1 cellular context compared by ENCODE assay signal in the genomic region with DNA sequence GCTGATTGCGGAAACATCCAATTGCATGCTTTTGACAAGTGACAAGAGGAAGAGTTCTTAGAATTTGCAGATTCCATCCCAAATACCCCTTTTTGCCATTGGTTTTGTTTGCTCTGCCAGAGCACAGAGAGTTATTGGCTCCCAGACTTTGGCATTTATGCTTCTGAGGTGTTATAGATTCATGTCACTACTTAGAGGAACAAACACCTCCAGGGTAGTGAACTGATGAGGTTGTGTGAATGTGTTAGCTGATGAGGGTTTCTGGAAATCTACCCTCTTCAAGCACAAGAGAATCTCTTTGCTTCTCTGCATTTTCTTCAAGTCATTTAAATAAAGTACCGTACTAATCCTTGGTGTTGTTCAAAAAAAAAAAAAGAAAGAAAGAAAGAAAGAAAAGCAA.
TF ChIP-seq lines count a peak whose summit lies in the region.

No MANE protein-coding gene starts in this region.

TF ChIP-seq in H1, 55 proteins besides CTCF, POLR2A, EP300 and RAD21:
- TF ChIP-seq, protein P1, sequence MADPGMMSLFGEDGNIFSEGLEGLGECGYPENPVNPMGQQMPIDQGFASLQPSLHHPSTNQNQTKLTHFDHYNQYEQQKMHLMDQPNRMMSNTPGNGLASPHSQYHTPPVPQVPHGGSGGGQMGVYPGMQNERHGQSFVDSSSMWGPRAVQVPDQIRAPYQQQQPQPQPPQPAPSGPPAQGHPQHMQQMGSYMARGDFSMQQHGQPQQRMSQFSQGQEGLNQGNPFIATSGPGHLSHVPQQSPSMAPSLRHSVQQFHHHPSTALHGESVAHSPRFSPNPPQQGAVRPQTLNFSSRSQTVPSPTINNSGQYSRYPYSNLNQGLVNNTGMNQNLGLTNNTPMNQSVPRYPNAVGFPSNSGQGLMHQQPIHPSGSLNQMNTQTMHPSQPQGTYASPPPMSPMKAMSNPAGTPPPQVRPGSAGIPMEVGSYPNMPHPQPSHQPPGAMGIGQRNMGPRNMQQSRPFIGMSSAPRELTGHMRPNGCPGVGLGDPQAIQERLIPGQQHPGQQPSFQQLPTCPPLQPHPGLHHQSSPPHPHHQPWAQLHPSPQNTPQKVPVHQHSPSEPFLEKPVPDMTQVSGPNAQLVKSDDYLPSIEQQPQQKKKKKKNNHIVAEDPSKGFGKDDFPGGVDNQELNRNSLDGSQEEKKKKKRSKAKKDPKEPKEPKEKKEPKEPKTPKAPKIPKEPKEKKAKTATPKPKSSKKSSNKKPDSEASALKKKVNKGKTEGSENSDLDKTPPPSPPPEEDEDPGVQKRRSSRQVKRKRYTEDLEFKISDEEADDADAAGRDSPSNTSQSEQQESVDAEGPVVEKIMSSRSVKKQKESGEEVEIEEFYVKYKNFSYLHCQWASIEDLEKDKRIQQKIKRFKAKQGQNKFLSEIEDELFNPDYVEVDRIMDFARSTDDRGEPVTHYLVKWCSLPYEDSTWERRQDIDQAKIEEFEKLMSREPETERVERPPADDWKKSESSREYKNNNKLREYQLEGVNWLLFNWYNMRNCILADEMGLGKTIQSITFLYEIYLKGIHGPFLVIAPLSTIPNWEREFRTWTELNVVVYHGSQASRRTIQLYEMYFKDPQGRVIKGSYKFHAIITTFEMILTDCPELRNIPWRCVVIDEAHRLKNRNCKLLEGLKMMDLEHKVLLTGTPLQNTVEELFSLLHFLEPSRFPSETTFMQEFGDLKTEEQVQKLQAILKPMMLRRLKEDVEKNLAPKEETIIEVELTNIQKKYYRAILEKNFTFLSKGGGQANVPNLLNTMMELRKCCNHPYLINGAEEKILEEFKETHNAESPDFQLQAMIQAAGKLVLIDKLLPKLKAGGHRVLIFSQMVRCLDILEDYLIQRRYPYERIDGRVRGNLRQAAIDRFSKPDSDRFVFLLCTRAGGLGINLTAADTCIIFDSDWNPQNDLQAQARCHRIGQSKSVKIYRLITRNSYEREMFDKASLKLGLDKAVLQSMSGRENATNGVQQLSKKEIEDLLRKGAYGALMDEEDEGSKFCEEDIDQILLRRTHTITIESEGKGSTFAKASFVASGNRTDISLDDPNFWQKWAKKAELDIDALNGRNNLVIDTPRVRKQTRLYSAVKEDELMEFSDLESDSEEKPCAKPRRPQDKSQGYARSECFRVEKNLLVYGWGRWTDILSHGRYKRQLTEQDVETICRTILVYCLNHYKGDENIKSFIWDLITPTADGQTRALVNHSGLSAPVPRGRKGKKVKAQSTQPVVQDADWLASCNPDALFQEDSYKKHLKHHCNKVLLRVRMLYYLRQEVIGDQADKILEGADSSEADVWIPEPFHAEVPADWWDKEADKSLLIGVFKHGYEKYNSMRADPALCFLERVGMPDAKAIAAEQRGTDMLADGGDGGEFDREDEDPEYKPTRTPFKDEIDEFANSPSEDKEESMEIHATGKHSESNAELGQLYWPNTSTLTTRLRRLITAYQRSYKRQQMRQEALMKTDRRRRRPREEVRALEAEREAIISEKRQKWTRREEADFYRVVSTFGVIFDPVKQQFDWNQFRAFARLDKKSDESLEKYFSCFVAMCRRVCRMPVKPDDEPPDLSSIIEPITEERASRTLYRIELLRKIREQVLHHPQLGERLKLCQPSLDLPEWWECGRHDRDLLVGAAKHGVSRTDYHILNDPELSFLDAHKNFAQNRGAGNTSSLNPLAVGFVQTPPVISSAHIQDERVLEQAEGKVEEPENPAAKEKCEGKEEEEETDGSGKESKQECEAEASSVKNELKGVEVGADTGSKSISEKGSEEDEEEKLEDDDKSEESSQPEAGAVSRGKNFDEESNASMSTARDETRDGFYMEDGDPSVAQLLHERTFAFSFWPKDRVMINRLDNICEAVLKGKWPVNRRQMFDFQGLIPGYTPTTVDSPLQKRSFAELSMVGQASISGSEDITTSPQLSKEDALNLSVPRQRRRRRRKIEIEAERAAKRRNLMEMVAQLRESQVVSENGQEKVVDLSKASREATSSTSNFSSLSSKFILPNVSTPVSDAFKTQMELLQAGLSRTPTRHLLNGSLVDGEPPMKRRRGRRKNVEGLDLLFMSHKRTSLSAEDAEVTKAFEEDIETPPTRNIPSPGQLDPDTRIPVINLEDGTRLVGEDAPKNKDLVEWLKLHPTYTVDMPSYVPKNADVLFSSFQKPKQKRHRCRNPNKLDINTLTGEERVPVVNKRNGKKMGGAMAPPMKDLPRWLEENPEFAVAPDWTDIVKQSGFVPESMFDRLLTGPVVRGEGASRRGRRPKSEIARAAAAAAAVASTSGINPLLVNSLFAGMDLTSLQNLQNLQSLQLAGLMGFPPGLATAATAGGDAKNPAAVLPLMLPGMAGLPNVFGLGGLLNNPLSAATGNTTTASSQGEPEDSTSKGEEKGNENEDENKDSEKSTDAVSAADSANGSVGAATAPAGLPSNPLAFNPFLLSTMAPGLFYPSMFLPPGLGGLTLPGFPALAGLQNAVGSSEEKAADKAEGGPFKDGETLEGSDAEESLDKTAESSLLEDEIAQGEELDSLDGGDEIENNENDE (IDR thresholded peaks at IDR 0.05; ENCODE audit: insufficient replicate concordance, low read length) = no peak
- TF ChIP-seq TAF1 (IDR thresholded peaks at IDR 0.05; ENCODE audit: low read depth, low read length) = no peak
- TF ChIP-seq POLR2AphosphoS5 (IDR thresholded peaks at IDR 0.05; ENCODE audit: low read depth, low read length) = no peak
- no peak for TF ChIP-seq CTBP2 (IDR thresholded peaks at IDR 0.05; ENCODE audit: borderline replicate concordance, insufficient read depth, insufficient read length, low read length)
- TF ChIP-seq KDM4A (IDR thresholded peaks at IDR 0.05; ENCODE audit: low read depth, low read length, severe bottlenecking) = no peak
